1 cellular context compared by ENCODE assay signal in the genomic region with DNA sequence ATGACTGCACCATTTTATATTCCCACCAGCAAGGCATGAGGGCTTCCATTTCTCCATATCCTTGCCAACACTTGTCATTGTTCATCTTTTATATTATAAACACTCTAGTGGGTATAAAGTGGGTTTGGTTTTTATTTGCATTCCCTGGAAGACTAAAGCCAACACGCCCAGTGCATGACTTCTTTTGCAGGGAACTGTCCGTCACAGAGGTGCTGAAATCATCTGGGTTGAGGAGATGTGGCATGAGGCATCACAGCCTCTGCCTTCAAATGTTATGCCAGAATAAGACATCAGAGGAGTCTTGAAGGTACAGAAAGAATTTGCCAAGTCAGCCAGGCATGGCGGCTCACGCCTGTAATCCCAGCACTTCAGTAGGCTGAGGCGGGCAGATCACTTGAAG.
A peak's percentile ranks its signal among the peaks of the same experiment; 100 is the strongest.
TF ChIP-seq lines count a peak whose summit lies in the region.

No MANE protein-coding gene starts in this region.

TF ChIP-seq in GM12878, 131 proteins besides CTCF, POLR2A, EP300 and RAD21:
- TF ChIP-seq, protein P1, sequence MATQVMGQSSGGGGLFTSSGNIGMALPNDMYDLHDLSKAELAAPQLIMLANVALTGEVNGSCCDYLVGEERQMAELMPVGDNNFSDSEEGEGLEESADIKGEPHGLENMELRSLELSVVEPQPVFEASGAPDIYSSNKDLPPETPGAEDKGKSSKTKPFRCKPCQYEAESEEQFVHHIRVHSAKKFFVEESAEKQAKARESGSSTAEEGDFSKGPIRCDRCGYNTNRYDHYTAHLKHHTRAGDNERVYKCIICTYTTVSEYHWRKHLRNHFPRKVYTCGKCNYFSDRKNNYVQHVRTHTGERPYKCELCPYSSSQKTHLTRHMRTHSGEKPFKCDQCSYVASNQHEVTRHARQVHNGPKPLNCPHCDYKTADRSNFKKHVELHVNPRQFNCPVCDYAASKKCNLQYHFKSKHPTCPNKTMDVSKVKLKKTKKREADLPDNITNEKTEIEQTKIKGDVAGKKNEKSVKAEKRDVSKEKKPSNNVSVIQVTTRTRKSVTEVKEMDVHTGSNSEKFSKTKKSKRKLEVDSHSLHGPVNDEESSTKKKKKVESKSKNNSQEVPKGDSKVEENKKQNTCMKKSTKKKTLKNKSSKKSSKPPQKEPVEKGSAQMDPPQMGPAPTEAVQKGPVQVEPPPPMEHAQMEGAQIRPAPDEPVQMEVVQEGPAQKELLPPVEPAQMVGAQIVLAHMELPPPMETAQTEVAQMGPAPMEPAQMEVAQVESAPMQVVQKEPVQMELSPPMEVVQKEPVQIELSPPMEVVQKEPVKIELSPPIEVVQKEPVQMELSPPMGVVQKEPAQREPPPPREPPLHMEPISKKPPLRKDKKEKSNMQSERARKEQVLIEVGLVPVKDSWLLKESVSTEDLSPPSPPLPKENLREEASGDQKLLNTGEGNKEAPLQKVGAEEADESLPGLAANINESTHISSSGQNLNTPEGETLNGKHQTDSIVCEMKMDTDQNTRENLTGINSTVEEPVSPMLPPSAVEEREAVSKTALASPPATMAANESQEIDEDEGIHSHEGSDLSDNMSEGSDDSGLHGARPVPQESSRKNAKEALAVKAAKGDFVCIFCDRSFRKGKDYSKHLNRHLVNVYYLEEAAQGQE (IDR thresholded peaks at IDR 0.05; ENCODE audit: low read depth, low read length): peak; percentile 86
- no peak for TF ChIP-seq ETV6 (conservative IDR thresholded peaks at IDR 0.05 in 1 of 2, IDR thresholded peaks at IDR 0.05 in 1 of 2; ENCODE audit: borderline replicate concordance in 1 of 2, low read depth in 1 of 2)
- TF ChIP-seq, protein P2, sequence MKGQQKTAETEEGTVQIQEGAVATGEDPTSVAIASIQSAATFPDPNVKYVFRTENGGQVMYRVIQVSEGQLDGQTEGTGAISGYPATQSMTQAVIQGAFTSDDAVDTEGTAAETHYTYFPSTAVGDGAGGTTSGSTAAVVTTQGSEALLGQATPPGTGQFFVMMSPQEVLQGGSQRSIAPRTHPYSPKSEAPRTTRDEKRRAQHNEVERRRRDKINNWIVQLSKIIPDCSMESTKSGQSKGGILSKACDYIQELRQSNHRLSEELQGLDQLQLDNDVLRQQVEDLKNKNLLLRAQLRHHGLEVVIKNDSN (IDR thresholded peaks at IDR 0.05; ENCODE audit: borderline replicate concordance, extremely low read length, insufficient read depth, low read depth, low read length): no peak
